8 cellular contexts compared by ENCODE assay signal in genomic region chr11:8566613-8567210, GRCh38. TPM values are rescaled to one million over a fixed set of nuclear protein-coding genes. Genes with fewer than 3 reads are reported as not detected.
DNase-seq lines count a peak whose midpoint lies in the region; ATAC-seq and TF ChIP-seq lines count a peak whose summit lies in the region.

No MANE protein-coding gene starts in this region.

- H3K79me2 ChIP-seq in neural cell (replicated peaks; ENCODE audit: insufficient read depth, low read length) = no peaks in the 10 kb centered on the region

- H3K9ac ChIP-seq in neural cell (ENCODE audit: low read length) = no peak overlapping the region

- peak; percentile 65 for DNase-seq in NCI-H2196 (lab: John Stamatoyannopoulos, UW; ENCODE audit: unreplicated experiment)
- no peak for DNase-seq in NCI-H2196 treated with DMSO at 0.1 percent for 48 hours (lab: John Stamatoyannopoulos, UW; ENCODE audit: unreplicated experiment)
- DNase-seq in HS-5 (ENCODE audit: low read depth) = peak; percentile 42
- DNase-seq in OCI-M1 (lab: John Stamatoyannopoulos, UW) = peak; percentile 82
- peak; percentile 26 for DNase-seq in epidermal melanocyte (ENCODE audit: insufficient read length, low spot score)
- DNase-seq in activated CD4-positive, alpha-beta T cell treated with anti-CD3 and anti-CD28 coated beads, Interleukin-2, amount 10 ng/mL, durations not matched to agents 7 days and 5 days = no peak

- H3K27me3 ChIP-seq in neural cell (ENCODE audit: insufficient read depth, low read depth, low read length) = no peaks in the 10 kb centered on the region

- no peaks in the 10 kb centered on the region for H3K4me1 Mint-ChIP-seq in activated CD4-positive, alpha-beta T cell treated with anti-CD3 and anti-CD28 coated beads, Interleukin-2, amount 10 ng/mL, durations not matched to agents 7 days and 5 days

- no peak overlapping the region for H3K27ac ChIP-seq in neural cell (ENCODE audit: low read length)

- H3K27ac Mint-ChIP-seq in activated CD4-positive, alpha-beta T cell treated with anti-CD3 and anti-CD28 coated beads, Interleukin-2, amount 10 ng/mL, durations not matched to agents 7 days and 5 days = no peak overlapping the region

- ATAC-seq in HG03520 (IDR thresholded peaks at IDR 0.05; ENCODE audit: unreplicated experiment) = no peak

- H2AFZ ChIP-seq in neural cell (ENCODE audit: low read depth, low read length) = no peak overlapping the region

- POLR2A ChIA-PET in activated CD4-positive, alpha-beta T cell treated with anti-CD3 and anti-CD28 coated beads, Interleukin-2, amount 10 ng/mL, durations not matched to agents 7 days and 5 days (lab: Charles Lee) = no interaction called here

- TF ChIP-seq RAD21 in neural cell (conservative IDR thresholded peaks at IDR 0.05) = peak; percentile 95

- no peaks in the 10 kb centered on the region for H3K36me3 ChIP-seq in neural cell (ENCODE audit: insufficient read depth, low read length)

- H3K9me3 ChIP-seq in neural cell (ENCODE audit: low read length) = no peaks in the 10 kb centered on the region

- no peak overlapping the region for H3K4me2 ChIP-seq in neural cell (ENCODE audit: low read length)

- TF ChIP-seq EP300 in neural cell (conservative IDR thresholded peaks at IDR 0.05; ENCODE audit: poor library complexity, severe bottlenecking) = no peak

- no peaks in the 10 kb centered on the region for H4K20me1 ChIP-seq in neural cell (ENCODE audit: insufficient read depth)

- no peak overlapping the region for H3K4me3 ChIP-seq in neural cell (ENCODE audit: low read length)

- H3K9me2 ChIP-seq in neural cell (ENCODE audit: insufficient read depth, low read length) = no peaks in the 10 kb centered on the region

- no peaks in the 10 kb centered on the region for H3F3A ChIP-seq in neural cell (ENCODE audit: insufficient read depth, low read length, poor library complexity, severe bottlenecking)

- H3K36me3 Mint-ChIP-seq in activated CD4-positive, alpha-beta T cell treated with anti-CD3 and anti-CD28 coated beads, Interleukin-2, amount 10 ng/mL, durations not matched to agents 7 days and 5 days (ENCODE audit: low read depth) = no peaks in the 10 kb centered on the region

- H3K9me3 Mint-ChIP-seq in activated CD4-positive, alpha-beta T cell treated with anti-CD3 and anti-CD28 coated beads, Interleukin-2, amount 10 ng/mL, durations not matched to agents 7 days and 5 days = no peaks in the 10 kb centered on the region

- CTCF ChIA-PET in activated CD4-positive, alpha-beta T cell treated with anti-CD3 and anti-CD28 coated beads, Interleukin-2, amount 10 ng/mL, durations not matched to agents 7 days and 5 days (lab: Charles Lee) = interaction anchor here (1.0 to 1.3 kb wide), 3 partner anchors 46 to 374 kb away, joined by 3 read pairs; no protein-coding TSS in a partner anchor

- H3K4me3 Mint-ChIP-seq in activated CD4-positive, alpha-beta T cell treated with anti-CD3 and anti-CD28 coated beads, Interleukin-2, amount 10 ng/mL, durations not matched to agents 7 days and 5 days = no peak overlapping the region

- TF ChIP-seq CTCF in neural cell (IDR thresholded peaks at IDR 0.05; ENCODE audit: poor library complexity, severe bottlenecking) = peak; percentile 87

- peaks cover 37% of the 10 kb centered on the region for H3K27me3 Mint-ChIP-seq in activated CD4-positive, alpha-beta T cell treated with anti-CD3 and anti-CD28 coated beads, Interleukin-2, amount 10 ng/mL, durations not matched to agents 7 days and 5 days

TF ChIP-seq in neural cell, 6 proteins besides CTCF, POLR2A, EP300 and RAD21:
- TF ChIP-seq POLR2AphosphoS5 (IDR thresholded peaks at IDR 0.05) (no peak), TAF1 (IDR thresholded peaks at IDR 0.05; ENCODE audit: low read depth) (no peak), SMC3 (conservative IDR thresholded peaks at IDR 0.05; ENCODE audit: poor library complexity) (peak; percentile 96)

RNA-seq across cellular contexts. Expression of gene STK33, which starts 27.3 kb away (rescaled TPM):
- polyA plus RNA-seq in neural cell = 11.3 and 13.9 TPM in 2 replicates
- polyA minus RNA-seq in neural cell = 59.2 and 62.4 TPM in 2 replicates
- 1 to 10 TPM in 1 of 2 experiments, under 1 TPM in 1; 0.79 to 1.1 TPM for total RNA-seq in activated CD4-positive, alpha-beta T cell treated with anti-CD3 and anti-CD28 coated beads, Interleukin-2, amount 10 ng/mL, durations not matched to agents 7 days and 5 days

Comparison
In these comparisons a context has a peak if more than half of its experiments do, and no peak if none do; other contexts are left out.
1. DNase-seq: peak in NCI-H2196 (single experiment), HS-5 (single experiment), OCI-M1 (single experiment) and epidermal melanocyte (single experiment); none in NCI-H2196 treated with DMSO at 0.1 percent for 48 hours (single experiment) and activated CD4-positive, alpha-beta T cell treated with anti-CD3 and anti-CD28 coated beads, Interleukin-2, amount 10 ng/mL, durations not matched to agents 7 days and 5 days (single experiment).